In genomic region chr18:75497576-75497975, GRCh38 we compare ENCODE assay signal across 28 cellular contexts.
"Had no signal": no experiment of that assay in that cellular context is flagged by ENCODE, and none has a peak within 500 bp of the region (broad histone marks: within the 10 kb centered on the region; RNA-seq: fewer than 3 reads in every experiment).

No MANE protein-coding gene starts in this region.

- H3K4me1 ChIP-seq: left ventricle myocardium inferior, pancreas, prostate gland, spleen, suprapubic skin, tibial artery, upper lobe of right lung had no signal

- DNase-seq: islet precursor cell; left ventricle myocardium inferior; midbrain; mucosa of descending colon; naive thymus-derived CD8-positive, alpha-beta T cell; nucleus accumbens; pancreas; posterior cingulate gyrus; retina; right cardiac atrium; spleen; stimulated activated CD4-positive, alpha-beta T cell treated with anti-CD3 and anti-CD28 coated beads, Interleukin-4, amount 100 ng/mL, for 24 hours; stimulated activated naive CD4-positive, alpha-beta T cell; tibial artery; trophoblast cell; upper lobe of right lung had no signal

- H3K27ac ChIP-seq: left ventricle myocardium inferior, pancreas, prostate gland, skin epidermis, spleen, suprapubic skin, thoracic aorta, tibial artery, upper lobe of right lung had no signal

- FAIRE-seq: urothelium cell line had no signal

- H3K9me3 ChIP-seq: left ventricle myocardium inferior, mucosa of descending colon, pancreas, prostate gland, spleen, suprapubic skin, thoracic aorta, tibial artery, upper lobe of right lung had no signal

- H3K36me3 ChIP-seq: left ventricle myocardium inferior, pancreas, prostate gland, spleen, suprapubic skin, thoracic aorta, tibial artery, upper lobe of right lung had no signal

- H3K4me3 ChIP-seq: left ventricle myocardium inferior, lung, mucosa of descending colon, pancreas, prostate gland, skin epidermis, spleen, suprapubic skin, thoracic aorta, tibial artery, upper lobe of right lung had no signal

- H3K4me3 Mint-ChIP-seq: memory B cell; naive thymus-derived CD8-positive, alpha-beta T cell; nephron; neural crest cell; stimulated activated effector memory CD8-positive, alpha-beta T cell treated with anti-CD3 and anti-CD28 coated beads, Interleukin-12 subunit alpha, Interleukin-12 subunit beta, amount 100 ng/mL, for 72 hours; stimulated activated naive CD8-positive, alpha-beta T cell treated with anti-CD3 and anti-CD28 coated beads, Interleukin-15, Interleukin-2, amounts not matched to agents 100 ng/mL and 50 ng/mL, for 24 hours had no signal

- H3K27ac Mint-ChIP-seq: memory B cell; naive thymus-derived CD8-positive, alpha-beta T cell; nephron; stimulated activated effector memory CD8-positive, alpha-beta T cell treated with anti-CD3 and anti-CD28 coated beads, Interleukin-12 subunit alpha, Interleukin-12 subunit beta, amount 100 ng/mL, for 72 hours; stimulated activated naive CD8-positive, alpha-beta T cell treated with anti-CD3 and anti-CD28 coated beads, Interleukin-15, Interleukin-2, amounts not matched to agents 100 ng/mL and 50 ng/mL, for 24 hours had no signal

- H3K36me3 Mint-ChIP-seq: memory B cell; naive thymus-derived CD8-positive, alpha-beta T cell; stimulated activated effector memory CD8-positive, alpha-beta T cell treated with anti-CD3 and anti-CD28 coated beads, Interleukin-12 subunit alpha, Interleukin-12 subunit beta, amount 100 ng/mL, for 72 hours had no signal

- H3K9me3 Mint-ChIP-seq: memory B cell; naive thymus-derived CD8-positive, alpha-beta T cell; nephron; neural crest cell; stimulated activated effector memory CD8-positive, alpha-beta T cell treated with anti-CD3 and anti-CD28 coated beads, Interleukin-12 subunit alpha, Interleukin-12 subunit beta, amount 100 ng/mL, for 72 hours; stimulated activated naive CD8-positive, alpha-beta T cell treated with anti-CD3 and anti-CD28 coated beads, Interleukin-15, Interleukin-2, amounts not matched to agents 100 ng/mL and 50 ng/mL, for 24 hours had no signal

- H3K4me1 Mint-ChIP-seq: memory B cell; naive thymus-derived CD8-positive, alpha-beta T cell; neural crest cell; stimulated activated effector memory CD8-positive, alpha-beta T cell treated with anti-CD3 and anti-CD28 coated beads, Interleukin-12 subunit alpha, Interleukin-12 subunit beta, amount 100 ng/mL, for 72 hours had no signal

- H3K27me3 ChIP-seq: pancreas, suprapubic skin, tibial artery, upper lobe of right lung had no signal

- ATAC-seq: mucosa of descending colon; naive thymus-derived CD8-positive, alpha-beta T cell; pancreas; right cardiac atrium; sciatic nerve; stimulated activated effector memory CD8-positive, alpha-beta T cell treated with anti-CD3 and anti-CD28 coated beads, Interleukin-12 subunit alpha, Interleukin-12 subunit beta, amount 100 ng/mL, for 72 hours; upper lobe of right lung had no signal
